In the genomic region with DNA sequence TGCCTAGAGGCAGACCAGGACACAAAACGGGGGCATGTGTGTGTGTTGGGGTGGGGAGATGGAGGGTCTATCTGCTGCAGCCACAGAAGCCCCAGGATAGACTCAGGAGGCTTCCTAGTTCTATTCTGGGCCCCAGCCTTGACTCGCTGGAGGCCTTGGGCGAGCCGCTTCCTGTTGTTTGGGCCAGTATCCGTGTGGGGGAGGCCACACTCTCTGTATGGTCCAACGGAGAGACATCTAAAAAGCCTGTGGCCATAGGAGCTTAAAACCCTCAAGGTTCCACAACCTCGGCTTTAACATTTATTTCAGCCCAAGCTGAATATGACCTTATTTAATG, we compare ENCODE assay signal across 10 cellular contexts. TPM values are rescaled to one million over a fixed set of nuclear protein-coding genes. Genes with fewer than 3 reads are reported as not detected.
DNase-seq lines count a peak whose midpoint lies in the region; ATAC-seq and TF ChIP-seq lines count a peak whose summit lies in the region.
"Had no signal": no experiment of that assay in that cellular context is flagged by ENCODE, and none has a peak within 500 bp of the region (broad histone marks: within the 10 kb centered on the region; RNA-seq: fewer than 3 reads in every experiment).

No MANE protein-coding gene starts in this region.

- peaks cover 29% of the 10 kb centered on the region for H3K36me3 Mint-ChIP-seq in activated CD4-positive, alpha-beta memory T cell treated with anti-CD3 and anti-CD28 coated beads, Interleukin-2, amount 10 ng/mL, durations not matched to agents 7 days and 5 days (ENCODE audit: low read depth)
- peaks cover 4% of the 10 kb centered on the region for H3K36me3 Mint-ChIP-seq in activated CD4-positive, alpha-beta memory T cell treated with anti-CD3 and anti-CD28 coated beads for 36 hours

- peak overlapping the region; percentile 23 to 48 (median 38) for H3K27ac ChIP-seq in Peyer's patch
- peak overlapping the region; percentile 75 for H3K27ac ChIP-seq in right atrium auricular region
- H3K27ac ChIP-seq in transverse colon: peak overlapping the region; percentile 28 to 56 (median 48)
- H3K27ac ChIP-seq: A549 had no signal

- H3K27me3 ChIP-seq in Peyer's patch: no peaks in the 10 kb centered on the region
- no peaks in the 10 kb centered on the region for H3K27me3 ChIP-seq in right atrium auricular region
- no peaks in the 10 kb centered on the region for H3K27me3 ChIP-seq in transverse colon

- 56 to 73% methylated on average over 5 to 7 of the region's 7 CpGs for whole genome bisulfite sequencing in transverse colon (ENCODE audit: low coverage in 1 of 2), 2 donors

- no peak for TF ChIP-seq EP300 in transverse colon (IDR thresholded peaks at IDR 0.05; ENCODE audit: low read depth)

- intact Hi-C loops in activated CD4-positive, alpha-beta memory T cell treated with anti-CD3 and anti-CD28 coated beads for 36 hours (cut with micrococcal nuclease): loop anchor here (5.0 kb wide), 1 partner anchor 179 kb away; the partner anchor contains the start of genes PARP3 and RRP9
- intact Hi-C loops in transverse colon (cut with DNase I; ENCODE audit: low total_unique reads): loop anchor here (5.0 kb wide), 1 partner anchor 69 kb away; no protein-coding TSS in a partner anchor

- DNase-seq in activated CD4-positive, alpha-beta memory T cell treated with anti-CD3 and anti-CD28 coated beads, Interleukin-2, amount 10 ng/mL, durations not matched to agents 7 days and 5 days: no peak
- DNase-seq in activated CD4-positive, alpha-beta memory T cell treated with anti-CD3 and anti-CD28 coated beads for 36 hours: no peak
- DNase-seq in Peyer's patch (peak in 2 of 3 donors; percentile 59 to 66), right atrium auricular region (ENCODE audit: low spot score) (peak; percentile 70), transverse colon (peak; percentile 24), EL (no peak), HT-29 (ENCODE audit: low spot score) (no peak)
- DNase-seq: stimulated activated CD4-positive, alpha-beta T cell treated with anti-CD3 and anti-CD28 coated beads, Interleukin-1b, Interleukin-23, amount 100 ng/mL, for 48 hours had no signal

- no peak for ATAC-seq in GM19351 (IDR thresholded peaks at IDR 0.05; ENCODE audit: unreplicated experiment)
- ATAC-seq: A549 had no signal

- H3K4me3 Mint-ChIP-seq in activated CD4-positive, alpha-beta memory T cell treated with anti-CD3 and anti-CD28 coated beads, Interleukin-2, amount 10 ng/mL, durations not matched to agents 7 days and 5 days: no peak overlapping the region
- H3K4me3 Mint-ChIP-seq in activated CD4-positive, alpha-beta memory T cell treated with anti-CD3 and anti-CD28 coated beads for 36 hours: no peak overlapping the region

- TF ChIP-seq CTCF in Peyer's patch (IDR thresholded peaks at IDR 0.05) (no peak), right atrium auricular region (IDR thresholded peaks at IDR 0.05) (no peak), transverse colon (IDR thresholded peaks at IDR 0.05) (no peak)

- H3K9me3 Mint-ChIP-seq in activated CD4-positive, alpha-beta memory T cell treated with anti-CD3 and anti-CD28 coated beads, Interleukin-2, amount 10 ng/mL, durations not matched to agents 7 days and 5 days: no peaks in the 10 kb centered on the region
- H3K9me3 Mint-ChIP-seq in activated CD4-positive, alpha-beta memory T cell treated with anti-CD3 and anti-CD28 coated beads for 36 hours: no peaks in the 10 kb centered on the region

- H3K4me3 ChIP-seq in Peyer's patch: no peak overlapping the region
- no peak overlapping the region for H3K4me3 ChIP-seq in right atrium auricular region
- H3K4me3 ChIP-seq in transverse colon: no peak overlapping the region
- H3K4me3 ChIP-seq: A549 had no signal

- POLR2A ChIA-PET in activated CD4-positive, alpha-beta memory T cell treated with anti-CD3 and anti-CD28 coated beads, Interleukin-2, amount 10 ng/mL, durations not matched to agents 7 days and 5 days (lab: Charles Lee): interaction anchor here (1.7 kb wide), 2 partner anchors 68 to 120 kb away, joined by 6 to 7 read pairs; no protein-coding TSS in a partner anchor
- POLR2A ChIA-PET in activated CD4-positive, alpha-beta memory T cell treated with anti-CD3 and anti-CD28 coated beads for 36 hours (lab: Charles Lee): interaction anchor here (0.7 kb wide), 1 partner anchor 65 kb away, joined by 3 read pairs; the partner anchor contains the start of gene DUSP7

- H3K27ac Mint-ChIP-seq in activated CD4-positive, alpha-beta memory T cell treated with anti-CD3 and anti-CD28 coated beads, Interleukin-2, amount 10 ng/mL, durations not matched to agents 7 days and 5 days: peak overlapping the region; percentile 71
- H3K27ac Mint-ChIP-seq in activated CD4-positive, alpha-beta memory T cell treated with anti-CD3 and anti-CD28 coated beads for 36 hours: no peak overlapping the region

- TF ChIP-seq POLR2A in Peyer's patch (IDR thresholded peaks at IDR 0.05) (no peak), transverse colon (IDR thresholded peaks at IDR 0.05) (no peak)

- CTCF ChIA-PET in activated CD4-positive, alpha-beta memory T cell treated with anti-CD3 and anti-CD28 coated beads, Interleukin-2, amount 10 ng/mL, durations not matched to agents 7 days and 5 days (lab: Charles Lee): interaction anchor here (0.9 to 6.3 kb wide), 5 partner anchors 37 to 179 kb away, joined by 3 to 54 read pairs (median 9); partner anchors contain the start of gene PARP3
- CTCF ChIA-PET in activated CD4-positive, alpha-beta memory T cell treated with anti-CD3 and anti-CD28 coated beads for 36 hours (lab: Charles Lee): interaction anchor here (2.0 to 5.3 kb wide), 4 partner anchors 22 to 147 kb away, joined by 5 to 101 read pairs (median 24); partner anchors contain the start of genes ABHD14A and ABHD14B

- H3K9me3 ChIP-seq in Peyer's patch (no peaks in the 10 kb centered on the region), right atrium auricular region (no peaks in the 10 kb centered on the region), transverse colon (no peaks in the 10 kb centered on the region)
- H3K9me3 ChIP-seq: A549 had no signal

- in situ Hi-C loops in transverse colon (cut with MboI; ENCODE audit: low pct_ligation_motif_present in 1 of 4, low pct_unique_long_range_greater_than_20kb in 1 of 4, low sequenced_read_pairs in 3 of 4): no loop called here

- peaks cover 15% of the 10 kb centered on the region for H3K4me1 Mint-ChIP-seq in activated CD4-positive, alpha-beta memory T cell treated with anti-CD3 and anti-CD28 coated beads, Interleukin-2, amount 10 ng/mL, durations not matched to agents 7 days and 5 days
- H3K4me1 Mint-ChIP-seq in activated CD4-positive, alpha-beta memory T cell treated with anti-CD3 and anti-CD28 coated beads for 36 hours (ENCODE audit: low read depth): no peaks in the 10 kb centered on the region

- H3K4me1 ChIP-seq in Peyer's patch (peaks cover 0 to 10% (median 3%) of the 10 kb centered on the region in 4 donors), right atrium auricular region (peaks cover 0 to 43% of the 10 kb centered on the region in 2 donors), transverse colon (peaks cover 0 to 8% (median 1%) of the 10 kb centered on the region in 4 donors)

- no peaks in the 10 kb centered on the region for H3K36me3 ChIP-seq in Peyer's patch
- H3K36me3 ChIP-seq in right atrium auricular region: no peaks in the 10 kb centered on the region
- H3K36me3 ChIP-seq in transverse colon: no peaks in the 10 kb centered on the region

- H3K27me3 Mint-ChIP-seq in activated CD4-positive, alpha-beta memory T cell treated with anti-CD3 and anti-CD28 coated beads, Interleukin-2, amount 10 ng/mL, durations not matched to agents 7 days and 5 days: no peaks in the 10 kb centered on the region
- H3K27me3 Mint-ChIP-seq in activated CD4-positive, alpha-beta memory T cell treated with anti-CD3 and anti-CD28 coated beads for 36 hours: no peaks in the 10 kb centered on the region

RNA-seq across cellular contexts. Expression of gene POC1A, which starts 32.8 kb away (rescaled TPM):
- 10 to 100 TPM; 24.8 to 25.6 TPM for total RNA-seq in activated CD4-positive, alpha-beta memory T cell treated with anti-CD3 and anti-CD28 coated beads, Interleukin-2, amount 10 ng/mL, durations not matched to agents 7 days and 5 days
- total RNA-seq in activated CD4-positive, alpha-beta memory T cell treated with anti-CD3 and anti-CD28 coated beads for 36 hours: 10 to 100 TPM; 28.5 to 30.5 TPM
- total RNA-seq in Peyer's patch: 1 to 10 TPM; 3.4 to 9.3 (median 6.5) TPM
- total RNA-seq in right atrium auricular region: under 1 TPM; 0.47 to 0.78 TPM
- total RNA-seq in transverse colon: 1 to 10 TPM in 2 of 4 donors, under 1 TPM in 1, not detected in 1; 0.80 to 3.1 (median 2.2) TPM
- 25.2 and 27.4 TPM in 2 replicates for total RNA-seq in HT-29 (2014; rRNA removed; shearing (Covaris generic))

Comparison
In these comparisons a context has a peak if more than half of its experiments do, and no peak if none do; other contexts are left out.
1. DNase-seq: peak in Peyer's patch (2 of 3), right atrium auricular region (single experiment) and transverse colon (single experiment); none in activated CD4-positive, alpha-beta memory T cell treated with anti-CD3 and anti-CD28 coated beads, Interleukin-2, amount 10 ng/mL, durations not matched to agents 7 days and 5 days (single experiment), activated CD4-positive, alpha-beta memory T cell treated with anti-CD3 and anti-CD28 coated beads for 36 hours (single experiment), EL (single experiment) and HT-29 (single experiment).
2. Peak in every context shown above with its lines, with median percentiles within 50 percentile points of each other: H3K27ac ChIP-seq.